In genomic region chr1:167541610-167542009, GRCh38 we compare ENCODE assay signal across 2 cellular contexts.
TF ChIP-seq lines count a peak whose summit lies in the region.

No MANE protein-coding gene starts in this region.

TF ChIP-seq in liver, 16 proteins besides CTCF, POLR2A, EP300 and RAD21:
- TF ChIP-seq, protein P1, sequence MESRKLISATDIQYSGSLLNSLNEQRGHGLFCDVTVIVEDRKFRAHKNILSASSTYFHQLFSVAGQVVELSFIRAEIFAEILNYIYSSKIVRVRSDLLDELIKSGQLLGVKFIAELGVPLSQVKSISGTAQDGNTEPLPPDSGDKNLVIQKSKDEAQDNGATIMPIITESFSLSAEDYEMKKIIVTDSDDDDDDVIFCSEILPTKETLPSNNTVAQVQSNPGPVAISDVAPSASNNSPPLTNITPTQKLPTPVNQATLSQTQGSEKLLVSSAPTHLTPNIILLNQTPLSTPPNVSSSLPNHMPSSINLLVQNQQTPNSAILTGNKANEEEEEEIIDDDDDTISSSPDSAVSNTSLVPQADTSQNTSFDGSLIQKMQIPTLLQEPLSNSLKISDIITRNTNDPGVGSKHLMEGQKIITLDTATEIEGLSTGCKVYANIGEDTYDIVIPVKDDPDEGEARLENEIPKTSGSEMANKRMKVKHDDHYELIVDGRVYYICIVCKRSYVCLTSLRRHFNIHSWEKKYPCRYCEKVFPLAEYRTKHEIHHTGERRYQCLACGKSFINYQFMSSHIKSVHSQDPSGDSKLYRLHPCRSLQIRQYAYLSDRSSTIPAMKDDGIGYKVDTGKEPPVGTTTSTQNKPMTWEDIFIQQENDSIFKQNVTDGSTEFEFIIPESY (IDR thresholded peaks at IDR 0.05): no peak
- TF ChIP-seq, protein P2, sequence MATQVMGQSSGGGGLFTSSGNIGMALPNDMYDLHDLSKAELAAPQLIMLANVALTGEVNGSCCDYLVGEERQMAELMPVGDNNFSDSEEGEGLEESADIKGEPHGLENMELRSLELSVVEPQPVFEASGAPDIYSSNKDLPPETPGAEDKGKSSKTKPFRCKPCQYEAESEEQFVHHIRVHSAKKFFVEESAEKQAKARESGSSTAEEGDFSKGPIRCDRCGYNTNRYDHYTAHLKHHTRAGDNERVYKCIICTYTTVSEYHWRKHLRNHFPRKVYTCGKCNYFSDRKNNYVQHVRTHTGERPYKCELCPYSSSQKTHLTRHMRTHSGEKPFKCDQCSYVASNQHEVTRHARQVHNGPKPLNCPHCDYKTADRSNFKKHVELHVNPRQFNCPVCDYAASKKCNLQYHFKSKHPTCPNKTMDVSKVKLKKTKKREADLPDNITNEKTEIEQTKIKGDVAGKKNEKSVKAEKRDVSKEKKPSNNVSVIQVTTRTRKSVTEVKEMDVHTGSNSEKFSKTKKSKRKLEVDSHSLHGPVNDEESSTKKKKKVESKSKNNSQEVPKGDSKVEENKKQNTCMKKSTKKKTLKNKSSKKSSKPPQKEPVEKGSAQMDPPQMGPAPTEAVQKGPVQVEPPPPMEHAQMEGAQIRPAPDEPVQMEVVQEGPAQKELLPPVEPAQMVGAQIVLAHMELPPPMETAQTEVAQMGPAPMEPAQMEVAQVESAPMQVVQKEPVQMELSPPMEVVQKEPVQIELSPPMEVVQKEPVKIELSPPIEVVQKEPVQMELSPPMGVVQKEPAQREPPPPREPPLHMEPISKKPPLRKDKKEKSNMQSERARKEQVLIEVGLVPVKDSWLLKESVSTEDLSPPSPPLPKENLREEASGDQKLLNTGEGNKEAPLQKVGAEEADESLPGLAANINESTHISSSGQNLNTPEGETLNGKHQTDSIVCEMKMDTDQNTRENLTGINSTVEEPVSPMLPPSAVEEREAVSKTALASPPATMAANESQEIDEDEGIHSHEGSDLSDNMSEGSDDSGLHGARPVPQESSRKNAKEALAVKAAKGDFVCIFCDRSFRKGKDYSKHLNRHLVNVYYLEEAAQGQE (IDR thresholded peaks at IDR 0.05): no peak
- TF ChIP-seq TAF1 (conservative IDR thresholded peaks at IDR 0.05) (no peak), FOXA1 (IDR thresholded peaks at IDR 0.05) (no peak), GABPA (IDR thresholded peaks at IDR 0.05 in 1 of 2, conservative IDR thresholded peaks at IDR 0.05 in 1 of 2) (no peak), JUND (IDR thresholded peaks at IDR 0.05) (peak in 1 of 2 donors; percentile 38), MAX (IDR thresholded peaks at IDR 0.05) (no peak), EGR1 (IDR thresholded peaks at IDR 0.05; ENCODE audit: low read depth in 2 of 2) (no peak), FOXA2 (IDR thresholded peaks at IDR 0.05) (peak; percentile 55), SP1 (IDR thresholded peaks at IDR 0.05) (no peak), ATF3 (IDR thresholded peaks at IDR 0.05) (no peak), YY1 (IDR thresholded peaks at IDR 0.05) (peak; percentile 64), NR2F2 (IDR thresholded peaks at IDR 0.05) (no peak), RXRA (IDR thresholded peaks at IDR 0.05) (peak in 1 of 2 donors; percentile 9), HNF4A (conservative IDR thresholded peaks at IDR 0.05) (peak in 1 of 2 donors; percentile 37), HNF4G (IDR thresholded peaks at IDR 0.05) (no peak)

TF ChIP-seq in HepG2, 621 proteins besides CTCF, POLR2A, EP300 and RAD21:
- no peak for TF ChIP-seq ASH2L (IDR thresholded peaks at IDR 0.05; ENCODE audit: insufficient read length, low read depth, low read length)
- no peak for TF ChIP-seq NBN (conservative IDR thresholded peaks at IDR 0.05)
- no peak for TF ChIP-seq PRPF4 (IDR thresholded peaks at IDR 0.05; ENCODE audit: low read depth, low read length, poor library complexity, severe bottlenecking)
- no peak for TF ChIP-seq NPAS2 (CRISPR knock-in tag; IDR thresholded peaks at IDR 0.05; ENCODE audit: borderline replicate concordance)
- no peak for TF ChIP-seq ZNF547 (CRISPR knock-in tag; IDR thresholded peaks at IDR 0.05)
- TF ChIP-seq ZNF431 (CRISPR knock-in tag; IDR thresholded peaks at IDR 0.05; ENCODE audit: borderline replicate concordance, low read depth): no peak
- TF ChIP-seq GLI4 (CRISPR knock-in tag; IDR thresholded peaks at IDR 0.05; ENCODE audit: borderline replicate concordance): no peak
